ENCODE assay signal across 29 cellular contexts in the genomic region with DNA sequence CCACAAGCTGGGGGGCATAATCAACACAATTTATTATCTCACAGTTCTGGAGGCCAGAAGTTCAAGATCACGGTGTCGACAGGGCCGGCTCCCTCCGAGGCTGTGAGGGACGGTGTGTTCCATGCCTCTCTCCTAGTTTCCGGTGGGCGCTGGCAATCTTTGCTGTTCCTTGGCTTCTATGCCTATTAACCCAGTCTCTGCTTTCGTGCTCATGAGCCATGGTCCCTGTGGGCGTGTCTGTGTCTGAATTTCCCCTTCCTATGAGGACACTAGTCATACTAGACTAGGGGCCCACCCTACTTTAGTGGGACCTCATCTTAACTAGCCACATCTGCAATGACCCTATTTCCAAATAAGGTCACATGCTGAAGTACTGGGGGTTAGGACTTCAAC. TPM values are rescaled to one million over a fixed set of nuclear protein-coding genes. Genes with fewer than 3 reads are reported as not detected.
A peak's percentile ranks its signal among the peaks of the same experiment; 100 is the strongest.
DNase-seq lines count a peak whose midpoint lies in the region; ATAC-seq and TF ChIP-seq lines count a peak whose summit lies in the region.
"Had no signal": no experiment of that assay in that cellular context is flagged by ENCODE, and none has a peak within 500 bp of the region (broad histone marks: within the 10 kb centered on the region; RNA-seq: fewer than 3 reads in every experiment).

No MANE protein-coding gene starts in this region.

- no peaks in the 10 kb centered on the region for H3K36me3 ChIP-seq in neutrophil
- H3K36me3 ChIP-seq in tibial artery: no peaks in the 10 kb centered on the region

- H3K4me1 ChIP-seq in neutrophil (ENCODE audit: control insufficient read depth in 1 of 2, insufficient read depth in 1 of 2, low read depth in 1 of 2, low read length in 1 of 2) (peaks cover 58 to 85% of the 10 kb centered on the region in 2 experiments), tibial artery (peaks cover 0 to 94% (median 50%) of the 10 kb centered on the region in 4 donors)
- H3K4me1 ChIP-seq: foreskin keratinocyte had no signal

- no peak for TF ChIP-seq CTCF in dorsolateral prefrontal cortex (IDR thresholded peaks at IDR 0.05 in 54 of 56, conservative IDR thresholded peaks at IDR 0.05 in 2 of 56; ENCODE audit: low read depth in 1 of 56, partially characterized antibody in 56 of 56)
- no peak for TF ChIP-seq CTCF in neutrophil (IDR thresholded peaks at IDR 0.05)
- no peak for TF ChIP-seq CTCF in tibial artery (IDR thresholded peaks at IDR 0.05)

- H3K27ac ChIP-seq in dorsolateral prefrontal cortex (peak overlapping the region in 41 of 59 donors; percentile 3 to 99 (median 94)), neutrophil (peak overlapping the region; percentile 59), tibial artery (peak overlapping the region; percentile 38 to 64)
- H3K27ac ChIP-seq: body of pancreas, foreskin keratinocyte, RWPE1 had no signal

- H3K27me3 Mint-ChIP-seq in activated CD8-positive, alpha-beta memory T cell treated with anti-CD3 and anti-CD28 coated beads, Interleukin-2, amount 10 ng/mL, durations not matched to agents 7 days and 5 days: no peaks in the 10 kb centered on the region
- H3K27me3 Mint-ChIP-seq: activated naive CD8-positive, alpha-beta T cell treated with anti-CD3 and anti-CD28 coated beads, Interleukin-2, amount 10 ng/mL, durations not matched to agents 7 days and 5 days; activated T-helper 17 cell treated with anti-CD3 and anti-CD28 coated beads, Interleukin-2, amount 50 U/mL, for 72 hours; effector memory CD8-positive, alpha-beta T cell had no signal

- H3K9me3 ChIP-seq in neutrophil (no peaks in the 10 kb centered on the region), tibial artery (no peaks in the 10 kb centered on the region)
- H3K9me3 ChIP-seq: body of pancreas, mucosa of descending colon, SK-N-SH had no signal

- H3K36me3 Mint-ChIP-seq in activated CD8-positive, alpha-beta memory T cell treated with anti-CD3 and anti-CD28 coated beads, Interleukin-2, amount 10 ng/mL, durations not matched to agents 7 days and 5 days: peaks cover 3% of the 10 kb centered on the region
- H3K36me3 Mint-ChIP-seq: activated naive CD8-positive, alpha-beta T cell treated with anti-CD3 and anti-CD28 coated beads, Interleukin-2, amount 10 ng/mL, durations not matched to agents 7 days and 5 days; immature natural killer cell had no signal

- H3K9me3 Mint-ChIP-seq in activated CD8-positive, alpha-beta memory T cell treated with anti-CD3 and anti-CD28 coated beads, Interleukin-2, amount 10 ng/mL, durations not matched to agents 7 days and 5 days (ENCODE audit: low read depth): no peaks in the 10 kb centered on the region
- H3K9me3 Mint-ChIP-seq: activated naive CD8-positive, alpha-beta T cell treated with anti-CD3 and anti-CD28 coated beads, Interleukin-2, amount 10 ng/mL, durations not matched to agents 7 days and 5 days; activated T-helper 17 cell treated with anti-CD3 and anti-CD28 coated beads, Interleukin-2, amount 50 U/mL, for 72 hours; effector memory CD8-positive, alpha-beta T cell; immature natural killer cell; nephron had no signal

- intact Hi-C loops in dorsolateral prefrontal cortex (cut with DNase I) (no loop called here), tibial artery (cut with DNase I; ENCODE audit: low total_unique reads) (no loop called here)

- no peak overlapping the region for H3K27ac Mint-ChIP-seq in activated CD8-positive, alpha-beta memory T cell treated with anti-CD3 and anti-CD28 coated beads, Interleukin-2, amount 10 ng/mL, durations not matched to agents 7 days and 5 days
- H3K27ac Mint-ChIP-seq: activated naive CD8-positive, alpha-beta T cell treated with anti-CD3 and anti-CD28 coated beads, Interleukin-2, amount 10 ng/mL, durations not matched to agents 7 days and 5 days; activated T-helper 17 cell treated with anti-CD3 and anti-CD28 coated beads, Interleukin-2, amount 50 U/mL, for 72 hours; effector memory CD8-positive, alpha-beta T cell; nephron had no signal

- H3K27me3 ChIP-seq in dorsolateral prefrontal cortex (no peaks in the 10 kb centered on the region), neutrophil (no peaks in the 10 kb centered on the region), tibial artery (no peaks in the 10 kb centered on the region)
- H3K27me3 ChIP-seq: body of pancreas, foreskin keratinocyte had no signal

- peak; percentile 19 for DNase-seq in activated CD8-positive, alpha-beta memory T cell treated with anti-CD3 and anti-CD28 coated beads, Interleukin-2, amount 10 ng/mL, durations not matched to agents 7 days and 5 days
- DNase-seq in activated CD8-positive, alpha-beta memory T cell treated with anti-CD3 and anti-CD28 coated beads, Interleukin-2, amount 50 U/mL, for 4 hours: no peak
- DNase-seq in dorsolateral prefrontal cortex (no peak), tibial artery (peak in 1 of 2 donors; percentile 76), anterior cingulate cortex (lab: John Stamatoyannopoulos, UW) (no peak), NCI-H524 treated with DMSO at 0.1 percent for 48 hours (lab: John Stamatoyannopoulos, UW) (no peak)
- DNase-seq: activated CD4-positive, alpha-beta T cell treated with anti-CD3 and anti-CD28 coated beads for 4 hours; activated naive CD8-positive, alpha-beta T cell treated with anti-CD3 and anti-CD28 coated beads, Interleukin-2, amount 10 ng/mL, durations not matched to agents 7 days and 5 days; body of pancreas; DMS53; effector memory CD8-positive, alpha-beta T cell; foreskin keratinocyte; GDM1; hippocampal formation; immature natural killer cell; mucosa of descending colon; NCI-H1092; NCI-H187; NCI-H345; NCI-H774; SK-N-SH; trophoblast cell had no signal

- peaks cover 10% of the 10 kb centered on the region for H3K4me1 Mint-ChIP-seq in activated CD8-positive, alpha-beta memory T cell treated with anti-CD3 and anti-CD28 coated beads, Interleukin-2, amount 10 ng/mL, durations not matched to agents 7 days and 5 days

- ATAC-seq in activated CD8-positive, alpha-beta memory T cell treated with anti-CD3 and anti-CD28 coated beads, Interleukin-2, amount 10 ng/mL, durations not matched to agents 7 days and 5 days: no peak
- ATAC-seq in HG03139 (IDR thresholded peaks at IDR 0.05; ENCODE audit: unreplicated experiment): no peak
- ATAC-seq: activated T-helper 17 cell treated with anti-CD3 and anti-CD28 coated beads, Interleukin-2, amount 50 U/mL, for 72 hours; body of pancreas; effector memory CD8-positive, alpha-beta T cell; esophagus mucosa; foreskin keratinocyte; HCT116; mucosa of descending colon had no signal

- H3K4me3 Mint-ChIP-seq in activated CD8-positive, alpha-beta memory T cell treated with anti-CD3 and anti-CD28 coated beads, Interleukin-2, amount 10 ng/mL, durations not matched to agents 7 days and 5 days: no peak overlapping the region
- H3K4me3 Mint-ChIP-seq: activated naive CD8-positive, alpha-beta T cell treated with anti-CD3 and anti-CD28 coated beads, Interleukin-2, amount 10 ng/mL, durations not matched to agents 7 days and 5 days; activated T-helper 17 cell treated with anti-CD3 and anti-CD28 coated beads, Interleukin-2, amount 50 U/mL, for 72 hours; effector memory CD8-positive, alpha-beta T cell; immature natural killer cell; nephron had no signal

- H3K4me3 ChIP-seq in dorsolateral prefrontal cortex (peak overlapping the region in 1 of 59 donors; percentile 6), neutrophil (ENCODE audit: low read depth in 1 of 2, low read length in 1 of 2) (no peak overlapping the region), tibial artery (no peak overlapping the region)
- H3K4me3 ChIP-seq: body of pancreas, mucosa of descending colon had no signal

- CTCF ChIA-PET in activated CD8-positive, alpha-beta memory T cell treated with anti-CD3 and anti-CD28 coated beads, Interleukin-2, amount 10 ng/mL, durations not matched to agents 7 days and 5 days (lab: Charles Lee): no interaction called here

RNA-seq across cellular contexts. Expression of a gene that starts 29.4 kb away (rescaled TPM):
- total RNA-seq in activated CD8-positive, alpha-beta memory T cell treated with anti-CD3 and anti-CD28 coated beads, Interleukin-2, amount 10 ng/mL, durations not matched to agents 7 days and 5 days: 10 to 100 TPM; 20.2 to 21.4 TPM
- 100 to 1,000 TPM; 106 to 688 (median 242) TPM for total RNA-seq in dorsolateral prefrontal cortex

Comparison
In these comparisons a context has a peak if more than half of its experiments do, and no peak if none do; other contexts are left out.
1. RNA of a gene that starts 29.4 kb away (total RNA-seq): 106 to 688 TPM in dorsolateral prefrontal cortex; 20.2 to 21.4 TPM in activated CD8-positive, alpha-beta memory T cell treated with anti-CD3 and anti-CD28 coated beads, Interleukin-2, amount 10 ng/mL, durations not matched to agents 7 days and 5 days; every median in the first group is over 4 times any median in the second.
2. Peak in every context shown above with its lines, with median percentiles within 50 percentile points of each other: H3K27ac ChIP-seq.